In the genomic region with DNA sequence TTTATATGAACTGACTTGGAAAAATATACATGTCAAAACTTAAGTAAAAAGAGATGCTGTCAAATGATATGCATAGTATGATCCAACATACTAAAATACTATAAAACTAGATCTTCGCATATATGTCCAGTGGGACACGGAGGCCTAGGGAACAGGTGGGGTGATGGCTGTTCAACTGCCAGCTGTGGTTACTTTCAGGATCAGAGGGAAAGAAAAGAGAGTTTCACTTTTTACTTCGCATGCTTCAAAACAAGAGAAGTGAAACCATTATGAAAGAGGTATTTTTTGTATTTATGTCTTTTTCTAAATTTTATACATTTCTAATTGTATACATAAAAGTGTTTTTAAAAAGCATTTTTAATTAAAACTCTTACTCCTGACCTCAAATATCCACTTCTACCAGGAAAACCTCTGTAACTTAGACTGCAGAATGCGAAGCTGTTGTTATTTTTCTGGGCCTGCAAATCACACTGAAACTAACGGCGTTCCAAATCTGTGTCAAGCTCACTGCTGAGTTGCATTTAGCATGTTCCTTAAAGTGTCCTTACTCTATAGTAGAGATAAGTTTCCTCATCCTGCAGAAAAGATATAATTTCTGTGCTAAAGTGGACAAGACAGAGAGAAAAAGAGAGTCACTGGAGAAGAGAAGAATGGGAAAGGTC, we compare ENCODE assay signal across 12 cellular contexts.
DNase-seq lines count a peak whose midpoint lies in the region; ATAC-seq and TF ChIP-seq lines count a peak whose summit lies in the region.
"Had no signal": no experiment of that assay in that cellular context is flagged by ENCODE, and none has a peak within 500 bp of the region (broad histone marks: within the 10 kb centered on the region; RNA-seq: fewer than 3 reads in every experiment).

No MANE protein-coding gene starts in this region.

- TF ChIP-seq POLR2A in tibial nerve (IDR thresholded peaks at IDR 0.05): no peak

- H3K9me3 ChIP-seq in right atrium auricular region (no peaks in the 10 kb centered on the region), tibial nerve (no peaks in the 10 kb centered on the region)

- H3K27me3 ChIP-seq in right atrium auricular region (no peaks in the 10 kb centered on the region), tibial nerve (no peaks in the 10 kb centered on the region)

- H3K4me3 Mint-ChIP-seq in naive B cell: peak overlapping the region in 5 of 8 donors; percentile 7 to 80 (median 75)

- H3K4me3 ChIP-seq in right atrium auricular region (no peak overlapping the region), tibial nerve (no peak overlapping the region)

- peak overlapping the region in 4 of 6 donors; percentile 50 to 82 (median 56) for H3K27ac Mint-ChIP-seq in naive B cell

- H3K27ac ChIP-seq in right atrium auricular region (no peak overlapping the region), tibial nerve (no peak overlapping the region)
- H3K27ac ChIP-seq: HL-60 had no signal

- peaks cover 0 to 5% (median 0%) of the 10 kb centered on the region in 7 donors for H3K9me3 Mint-ChIP-seq in naive B cell

- no peak for TF ChIP-seq CTCF in right atrium auricular region (IDR thresholded peaks at IDR 0.05)
- no peak for TF ChIP-seq CTCF in tibial nerve (IDR thresholded peaks at IDR 0.05)

- WGBS in tibial nerve, 2 donors: 74 to 77% methylated on average over 6 of the region's 6 CpGs

- no peaks in the 10 kb centered on the region for H3K36me3 Mint-ChIP-seq in naive B cell

- peaks cover 4 to 16% (median 15%) of the 10 kb centered on the region in 3 donors for H3K4me1 Mint-ChIP-seq in naive B cell

- H3K4me1 ChIP-seq in right atrium auricular region: peaks cover 0 to 5% of the 10 kb centered on the region in 2 donors
- H3K4me1 ChIP-seq in tibial nerve: no peaks in the 10 kb centered on the region

- ATAC-seq in GM18909 (IDR thresholded peaks at IDR 0.05; ENCODE audit: poor library complexity, unreplicated experiment): peak; percentile 72
- peak; percentile 93 for ATAC-seq in GM21723 (IDR thresholded peaks at IDR 0.05; ENCODE audit: unreplicated experiment)
- peak; percentile 90 for ATAC-seq in HG03280 (IDR thresholded peaks at IDR 0.05; ENCODE audit: unreplicated experiment)
- no peak for ATAC-seq in naive B cell (ENCODE audit: low read depth in 2 of 2)

- TF ChIP-seq EP300 in tibial nerve (IDR thresholded peaks at IDR 0.05): no peak

- DNase-seq in naive B cell (no peak), right atrium auricular region (ENCODE audit: low spot score) (no peak), NCI-H187 treated with DMSO at 0.1 percent for 48 hours (lab: John Stamatoyannopoulos, UW) (no peak), NCI-H2081 (lab: John Stamatoyannopoulos, UW) (no peak), tibial nerve (ENCODE audit: low spot score in 2 of 2) (no peak)
- DNase-seq: DMS79, NCI-H187, SHP77 treated with DMSO at 0.1 percent for 48 hours had no signal

- no peaks in the 10 kb centered on the region for H3K27me3 Mint-ChIP-seq in naive B cell

- H3K36me3 ChIP-seq in right atrium auricular region: no peaks in the 10 kb centered on the region
- no peaks in the 10 kb centered on the region for H3K36me3 ChIP-seq in tibial nerve

Comparison
In these comparisons a context has a peak if more than half of its experiments do, and no peak if none do; other contexts are left out.
1. ATAC-seq: peak in GM18909 (single experiment), GM21723 (single experiment) and HG03280 (single experiment); none in naive B cell (0 of 2).